2 cellular contexts compared by ENCODE assay signal in the genomic region with DNA sequence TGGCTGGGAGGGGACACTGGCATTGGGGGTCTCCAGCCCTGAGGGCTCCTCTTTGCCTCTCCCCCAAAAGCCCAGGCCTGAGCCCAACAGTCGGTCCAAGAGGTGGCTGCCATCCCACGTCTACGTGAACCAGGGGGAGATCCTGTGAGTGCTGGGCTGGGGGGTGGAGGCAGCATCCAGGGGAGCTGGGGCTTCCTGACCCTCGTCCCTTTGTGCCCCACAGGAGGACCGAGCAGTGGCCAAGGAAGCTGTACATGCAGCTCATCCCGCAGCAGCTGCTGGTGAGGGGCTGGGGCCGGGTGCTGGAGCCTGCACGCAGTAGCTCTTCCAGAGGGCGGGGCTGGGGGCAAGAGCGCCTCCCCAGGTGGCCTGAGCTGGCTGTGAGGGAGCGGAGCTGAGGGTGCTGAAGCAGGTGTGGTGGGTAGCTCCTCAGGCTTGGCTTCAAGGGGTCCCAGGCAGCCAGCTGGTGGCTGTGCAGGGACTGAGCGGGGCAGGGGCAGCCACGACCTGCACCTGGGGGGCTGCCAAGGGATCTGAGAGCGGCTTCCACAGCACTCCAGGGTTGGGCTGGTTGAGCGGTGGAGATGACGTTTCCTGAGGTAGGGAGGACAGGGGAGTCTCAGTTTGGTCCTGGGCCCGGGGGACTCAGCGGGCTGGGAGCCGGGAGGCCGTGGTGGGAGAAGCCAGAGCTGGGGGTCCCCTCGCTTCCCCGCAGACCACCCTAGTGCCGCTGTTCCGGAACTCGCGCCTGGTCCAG.
TF ChIP-seq lines count a peak whose summit lies in the region.

No MANE protein-coding gene starts in this region.

TF ChIP-seq in GM23338, 12 proteins besides CTCF, POLR2A, EP300 and RAD21 (continues in another document):
- TF ChIP-seq STAT1 (IDR thresholded peaks at IDR 0.05; ENCODE audit: unreplicated experiment): no peak
- no peak for TF ChIP-seq ZNF331 (CRISPR knock-in tag; IDR thresholded peaks at IDR 0.05; ENCODE audit: low read depth)
- no peak; the same call in 1 of the 2 replicates for TF ChIP-seq POLR2AphosphoS5 (IDR thresholded peaks at IDR 0.05; ENCODE audit: low read depth)
- no peak for TF ChIP-seq EZH2 (IDR thresholded peaks at IDR 0.05; ENCODE audit: low read depth, unreplicated experiment)
- TF ChIP-seq, protein P1, sequence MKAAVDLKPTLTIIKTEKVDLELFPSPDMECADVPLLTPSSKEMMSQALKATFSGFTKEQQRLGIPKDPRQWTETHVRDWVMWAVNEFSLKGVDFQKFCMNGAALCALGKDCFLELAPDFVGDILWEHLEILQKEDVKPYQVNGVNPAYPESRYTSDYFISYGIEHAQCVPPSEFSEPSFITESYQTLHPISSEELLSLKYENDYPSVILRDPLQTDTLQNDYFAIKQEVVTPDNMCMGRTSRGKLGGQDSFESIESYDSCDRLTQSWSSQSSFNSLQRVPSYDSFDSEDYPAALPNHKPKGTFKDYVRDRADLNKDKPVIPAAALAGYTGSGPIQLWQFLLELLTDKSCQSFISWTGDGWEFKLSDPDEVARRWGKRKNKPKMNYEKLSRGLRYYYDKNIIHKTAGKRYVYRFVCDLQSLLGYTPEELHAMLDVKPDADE (IDR thresholded peaks at IDR 0.05): no peak
- TF ChIP-seq, protein P2, sequence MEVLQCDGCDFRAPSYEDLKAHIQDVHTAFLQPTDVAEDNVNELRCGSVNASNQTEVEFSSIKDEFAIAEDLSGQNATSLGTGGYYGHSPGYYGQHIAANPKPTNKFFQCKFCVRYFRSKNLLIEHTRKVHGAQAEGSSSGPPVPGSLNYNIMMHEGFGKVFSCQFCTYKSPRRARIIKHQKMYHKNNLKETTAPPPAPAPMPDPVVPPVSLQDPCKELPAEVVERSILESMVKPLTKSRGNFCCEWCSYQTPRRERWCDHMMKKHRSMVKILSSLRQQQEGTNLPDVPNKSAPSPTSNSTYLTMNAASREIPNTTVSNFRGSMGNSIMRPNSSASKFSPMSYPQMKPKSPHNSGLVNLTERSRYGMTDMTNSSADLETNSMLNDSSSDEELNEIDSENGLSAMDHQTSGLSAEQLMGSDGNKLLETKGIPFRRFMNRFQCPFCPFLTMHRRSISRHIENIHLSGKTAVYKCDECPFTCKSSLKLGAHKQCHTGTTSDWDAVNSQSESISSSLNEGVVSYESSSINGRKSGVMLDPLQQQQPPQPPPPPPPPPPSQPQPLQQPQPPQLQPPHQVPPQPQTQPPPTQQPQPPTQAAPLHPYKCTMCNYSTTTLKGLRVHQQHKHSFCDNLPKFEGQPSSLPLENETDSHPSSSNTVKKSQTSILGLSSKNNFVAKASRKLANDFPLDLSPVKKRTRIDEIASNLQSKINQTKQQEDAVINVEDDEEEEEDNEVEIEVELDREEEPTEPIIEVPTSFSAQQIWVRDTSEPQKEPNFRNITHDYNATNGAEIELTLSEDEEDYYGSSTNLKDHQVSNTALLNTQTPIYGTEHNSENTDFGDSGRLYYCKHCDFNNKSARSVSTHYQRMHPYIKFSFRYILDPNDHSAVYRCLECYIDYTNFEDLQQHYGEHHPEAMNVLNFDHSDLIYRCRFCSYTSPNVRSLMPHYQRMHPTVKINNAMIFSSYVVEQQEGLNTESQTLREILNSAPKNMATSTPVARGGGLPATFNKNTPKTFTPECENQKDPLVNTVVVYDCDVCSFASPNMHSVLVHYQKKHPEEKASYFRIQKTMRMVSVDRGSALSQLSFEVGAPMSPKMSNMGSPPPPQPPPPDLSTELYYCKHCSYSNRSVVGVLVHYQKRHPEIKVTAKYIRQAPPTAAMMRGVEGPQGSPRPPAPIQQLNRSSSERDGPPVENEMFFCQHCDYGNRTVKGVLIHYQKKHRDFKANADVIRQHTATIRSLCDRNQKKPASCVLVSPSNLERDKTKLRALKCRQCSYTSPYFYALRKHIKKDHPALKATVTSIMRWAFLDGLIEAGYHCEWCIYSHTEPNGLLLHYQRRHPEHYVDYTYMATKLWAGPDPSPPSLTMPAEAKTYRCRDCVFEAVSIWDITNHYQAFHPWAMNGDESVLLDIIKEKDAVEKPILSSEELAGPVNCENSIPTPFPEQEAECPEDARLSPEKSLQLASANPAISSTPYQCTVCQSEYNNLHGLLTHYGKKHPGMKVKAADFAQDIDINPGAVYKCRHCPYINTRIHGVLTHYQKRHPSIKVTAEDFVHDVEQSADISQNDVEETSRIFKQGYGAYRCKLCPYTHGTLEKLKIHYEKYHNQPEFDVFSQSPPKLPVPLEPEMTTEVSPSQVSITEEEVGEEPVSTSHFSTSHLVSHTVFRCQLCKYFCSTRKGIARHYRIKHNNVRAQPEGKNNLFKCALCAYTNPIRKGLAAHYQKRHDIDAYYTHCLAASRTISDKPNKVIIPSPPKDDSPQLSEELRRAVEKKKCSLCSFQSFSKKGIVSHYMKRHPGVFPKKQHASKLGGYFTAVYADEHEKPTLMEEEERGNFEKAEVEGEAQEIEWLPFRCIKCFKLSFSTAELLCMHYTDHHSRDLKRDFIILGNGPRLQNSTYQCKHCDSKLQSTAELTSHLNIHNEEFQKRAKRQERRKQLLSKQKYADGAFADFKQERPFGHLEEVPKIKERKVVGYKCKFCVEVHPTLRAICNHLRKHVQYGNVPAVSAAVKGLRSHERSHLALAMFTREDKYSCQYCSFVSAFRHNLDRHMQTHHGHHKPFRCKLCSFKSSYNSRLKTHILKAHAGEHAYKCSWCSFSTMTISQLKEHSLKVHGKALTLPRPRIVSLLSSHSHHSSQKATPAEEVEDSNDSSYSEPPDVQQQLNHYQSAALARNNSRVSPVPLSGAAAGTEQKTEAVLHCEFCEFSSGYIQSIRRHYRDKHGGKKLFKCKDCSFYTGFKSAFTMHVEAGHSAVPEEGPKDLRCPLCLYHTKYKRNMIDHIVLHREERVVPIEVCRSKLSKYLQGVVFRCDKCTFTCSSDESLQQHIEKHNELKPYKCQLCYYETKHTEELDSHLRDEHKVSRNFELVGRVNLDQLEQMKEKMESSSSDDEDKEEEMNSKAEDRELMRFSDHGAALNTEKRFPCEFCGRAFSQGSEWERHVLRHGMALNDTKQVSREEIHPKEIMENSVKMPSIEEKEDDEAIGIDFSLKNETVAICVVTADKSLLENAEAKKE (CRISPR knock-in tag; IDR thresholded peaks at IDR 0.05): no peak
- no peak for TF ChIP-seq JUNB (IDR thresholded peaks at IDR 0.05; ENCODE audit: unreplicated experiment)

TF ChIP-seq in endothelial cell of umbilical vein, 7 proteins besides CTCF, POLR2A, EP300 and RAD21:
- TF ChIP-seq EZH2 (IDR thresholded peaks at IDR 0.05; ENCODE audit: borderline replicate concordance, low read depth, low read length, severe bottlenecking): no peak
- TF ChIP-seq MYC (IDR thresholded peaks at IDR 0.05; ENCODE audit: low read depth, low read length): no peak
- TF ChIP-seq JUN (IDR thresholded peaks at IDR 0.05; ENCODE audit: borderline replicate concordance, insufficient read depth, insufficient read length, low read depth): no peak
- TF ChIP-seq, protein P3, sequence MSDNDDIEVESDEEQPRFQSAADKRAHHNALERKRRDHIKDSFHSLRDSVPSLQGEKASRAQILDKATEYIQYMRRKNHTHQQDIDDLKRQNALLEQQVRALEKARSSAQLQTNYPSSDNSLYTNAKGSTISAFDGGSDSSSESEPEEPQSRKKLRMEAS (IDR thresholded peaks at IDR 0.05; ENCODE audit: insufficient read depth, insufficient read length): no peak
- TF ChIP-seq FOS (IDR thresholded peaks at IDR 0.05; ENCODE audit: borderline replicate concordance, insufficient read depth, low read length): no peak
- no peak for TF ChIP-seq GATA2 (IDR thresholded peaks at IDR 0.05; ENCODE audit: insufficient read depth, insufficient read length, low read depth, low read length)
- TF ChIP-seq POLR2AphosphoS5 (IDR thresholded peaks at IDR 0.05; ENCODE audit: insufficient read depth, low read depth, low read length): peak; percentile 37
TF ChIP-seq in endothelial cell of umbilical vein: peak in this region for 1.
